ENCODE assay signal across 8 cellular contexts in genomic region chr17:45620468-45620867, GRCh38.
DNase-seq lines count a peak whose midpoint lies in the region; ATAC-seq and TF ChIP-seq lines count a peak whose summit lies in the region.
"Not testable (repeated sequence)": the region's sequence is repeated elsewhere in the genome, so short reads cannot be mapped to it uniquely, and the experiment has no call there.

No MANE protein-coding gene starts in this region.

- not testable (repeated sequence) for TF ChIP-seq CTCF in endothelial cell (IDR thresholded peaks at IDR 0.05; ENCODE audit: unreplicated experiment); liver (IDR thresholded peaks at IDR 0.05; ENCODE audit: low read depth, low read length, missing input control)

- peak overlapping the region; percentile 70 for H3K4me3 ChIP-seq in BLaER1
- peak overlapping the region in 1 of 3 donors; percentile 72 for H3K4me3 ChIP-seq in liver (ENCODE audit: low read depth in 1 of 3, low read length in 3 of 3)
- peak overlapping the region; percentile 63 for H3K4me3 ChIP-seq in skeletal muscle satellite cell (ENCODE audit: low read length)

- H3K9me3 ChIP-seq in BLaER1; KOPT-K1 (ENCODE audit: insufficient read depth, low read length, poor library complexity, severe bottlenecking); liver (ENCODE audit: control insufficient read depth in 4 of 4, low read length in 3 of 4); skeletal muscle satellite cell (replicated peaks; ENCODE audit: low read length): not testable (repeated sequence)

- DNase-seq in activated T-cell treated with anti-CD3 and anti-CD28 coated beads for 1 hour (ENCODE audit: low read depth) (peak; percentile 2), endothelial cell (ENCODE audit: low spot score) (peak; percentile 33)

- ATAC-seq in GM19372 (IDR thresholded peaks at IDR 0.05; ENCODE audit: low read depth, unreplicated experiment), result peak; percentile 38
- ATAC-seq in HG02852 (IDR thresholded peaks at IDR 0.05; ENCODE audit: unreplicated experiment), result peak; percentile 49

- not testable (repeated sequence) for H3K4me2 ChIP-seq in BLaER1
- H3K4me2 ChIP-seq in skeletal muscle satellite cell (ENCODE audit: low read length), result peak overlapping the region; percentile 58

- not testable (repeated sequence) for H3K27me3 ChIP-seq in BLaER1; liver (ENCODE audit: control insufficient read depth in 4 of 4, insufficient read depth in 4 of 4, low read length in 3 of 4); skeletal muscle satellite cell (ENCODE audit: control insufficient read depth, insufficient read depth, low read length)

- H3K27ac Mint-ChIP-seq in endothelial cell (ENCODE audit: unreplicated experiment), result not testable (repeated sequence)

- not testable (repeated sequence) for TF ChIP-seq RAD21 in liver (IDR thresholded peaks at IDR 0.05)

- H3K36me3 Mint-ChIP-seq in endothelial cell (ENCODE audit: low read depth, unreplicated experiment), result not testable (repeated sequence)

- not testable (repeated sequence) for H3K9me3 Mint-ChIP-seq in endothelial cell (ENCODE audit: unreplicated experiment)

- H3K36me3 ChIP-seq in BLaER1; KOPT-K1 (ENCODE audit: insufficient read depth, low read length); liver (ENCODE audit: control insufficient read depth in 4 of 4, insufficient read depth in 3 of 4, low read depth in 1 of 4, low read length in 3 of 4); skeletal muscle satellite cell (ENCODE audit: insufficient read depth, low read length): not testable (repeated sequence)

- H3K4me1 Mint-ChIP-seq in endothelial cell (ENCODE audit: unreplicated experiment), result not testable (repeated sequence)

- H3K4me1 ChIP-seq in BLaER1; liver (ENCODE audit: control insufficient read depth in 4 of 4, insufficient read depth in 4 of 4, low read length in 3 of 4); skeletal muscle satellite cell (ENCODE audit: control insufficient read depth, insufficient read depth, low read length): not testable (repeated sequence)

- peak overlapping the region; percentile 73; the same call in 1 of the 2 replicates for H3K9ac ChIP-seq in BLaER1
- H3K9ac ChIP-seq in liver (ENCODE audit: low read depth in 1 of 2, low read length in 2 of 2); skeletal muscle satellite cell (ENCODE audit: low read depth, low read length): not testable (repeated sequence)

- not testable (repeated sequence) for H3K27me3 Mint-ChIP-seq in endothelial cell (ENCODE audit: unreplicated experiment)

- under 1% methylated on average over 54 of the region's 54 CpGs for WGBS in liver

- not testable (repeated sequence) for H4K20me1 ChIP-seq in BLaER1

- not testable (repeated sequence) for H3K4me3 Mint-ChIP-seq in endothelial cell (ENCODE audit: unreplicated experiment)

- not testable (repeated sequence) for H3K27ac ChIP-seq in BLaER1; liver (ENCODE audit: low read depth in 1 of 2, low read length in 2 of 2)
- H3K27ac ChIP-seq in KOPT-K1 (ENCODE audit: low read depth, low read length, poor library complexity, severe bottlenecking), result peak overlapping the region; percentile 42

TF ChIP-seq in liver, 16 proteins besides CTCF, POLR2A, EP300 and RAD21:
- TF ChIP-seq SP1 (IDR thresholded peaks at IDR 0.05), result peak; percentile 23
TF ChIP-seq in liver: peak in this region for 1; not testable (repeated sequence) for 15.
